2 cellular contexts compared by ENCODE assay signal in genomic region chr13:71886880-71887279, GRCh38.
A peak's percentile ranks its signal among the peaks of the same experiment; 100 is the strongest.
TF ChIP-seq lines count a peak whose summit lies in the region.

No MANE protein-coding gene starts in this region.

TF ChIP-seq in SK-N-SH, 30 proteins besides CTCF, POLR2A, EP300 and RAD21 (continued from another document):
- no peak for TF ChIP-seq EZH2phosphoT487 (IDR thresholded peaks at IDR 0.05; ENCODE audit: borderline replicate concordance, low read depth)
- no peak for TF ChIP-seq POLR2AphosphoS5 (IDR thresholded peaks at IDR 0.05; ENCODE audit: low read depth, low read length)
- peak; percentile 49 for TF ChIP-seq TCF12 (IDR thresholded peaks at IDR 0.05)
- no peak for TF ChIP-seq RFX5 (IDR thresholded peaks at IDR 0.05; ENCODE audit: low read length)
- TF ChIP-seq ELF1 (IDR thresholded peaks at IDR 0.05) = no peak
- TF ChIP-seq MXI1 (IDR thresholded peaks at IDR 0.05; ENCODE audit: low read depth, low read length) = no peak
- no peak for TF ChIP-seq NRF1 (IDR thresholded peaks at IDR 0.05; ENCODE audit: low read depth, low read length)
- TF ChIP-seq CHD2 (IDR thresholded peaks at IDR 0.05; ENCODE audit: low read length, partially characterized antibody) = no peak
- no peak for TF ChIP-seq FOSL2 (IDR thresholded peaks at IDR 0.05; ENCODE audit: borderline replicate concordance, low read depth)
- TF ChIP-seq REST (IDR thresholded peaks at IDR 0.05; ENCODE audit: low read depth, low read length) = no peak
- TF ChIP-seq USF2 (IDR thresholded peaks at IDR 0.05; ENCODE audit: borderline replicate concordance, low read depth, low read length) = no peak
TF ChIP-seq in SK-N-SH: peak in this region for 2.

TF ChIP-seq in SK-N-SH treated with all-trans-retinoic acid at 6 μM for 48 hours, 23 proteins besides CTCF, POLR2A, EP300 and RAD21 (continued from another document):
- TF ChIP-seq TSHZ2 (CRISPR knock-in tag; IDR thresholded peaks at IDR 0.05) (no peak), POU6F1 (CRISPR knock-in tag; IDR thresholded peaks at IDR 0.05; ENCODE audit: borderline replicate concordance, low read depth) (peak; percentile 60; the same call in 1 of the 2 replicates), ARNTL (CRISPR knock-in tag; IDR thresholded peaks at IDR 0.05; ENCODE audit: borderline replicate concordance, low read depth) (no peak), CSDC2 (CRISPR knock-in tag; IDR thresholded peaks at IDR 0.05) (no peak), ZNF565 (CRISPR knock-in tag; conservative IDR thresholded peaks at IDR 0.05; ENCODE audit: low read depth) (no peak), SNAI2 (CRISPR knock-in tag; IDR thresholded peaks at IDR 0.05) (no peak), ZFP3 (CRISPR knock-in tag; IDR thresholded peaks at IDR 0.05) (no peak), OSR1 (CRISPR knock-in tag; IDR thresholded peaks at IDR 0.05) (no peak), GLIS3 (CRISPR knock-in tag; IDR thresholded peaks at IDR 0.05) (no peak), ZNF8 (CRISPR knock-in tag; IDR thresholded peaks at IDR 0.05) (no peak), TOX (CRISPR knock-in tag; IDR thresholded peaks at IDR 0.05; ENCODE audit: borderline replicate concordance) (peak; percentile 95), CSRNP3 (CRISPR knock-in tag; IDR thresholded peaks at IDR 0.05) (0 out of 2 replicates have a peak, but pooled peaks have one; percentile 39), ZFP30 (CRISPR knock-in tag; IDR thresholded peaks at IDR 0.05) (no peak), ZNF70 (CRISPR knock-in tag; IDR thresholded peaks at IDR 0.05) (no peak)
